ENCODE assay signal across 17 cellular contexts in genomic region chr3:64935995-64936394, GRCh38.
"Had no signal": no experiment of that assay in that cellular context is flagged by ENCODE, and none has a peak within 500 bp of the region (broad histone marks: within the 10 kb centered on the region; RNA-seq: fewer than 3 reads in every experiment).

No MANE protein-coding gene starts in this region.

- DNase-seq: activated T-cell treated with anti-CD3 and anti-CD28 coated beads, Interleukin-2, amount 50 U/mL, for 1 hour; adrenal gland; effector CD8-positive, alpha-beta T cell; gastrocnemius medialis; hypothalamus; left cardiac atrium; mesenchymal stem cell; mucosa of descending colon; nucleus accumbens; posterior cingulate gyrus; retina; stimulated activated CD4-positive, alpha-beta T cell treated with anti-CD3 and anti-CD28 coated beads, Interleukin-2, amount 100 ng/mL, for 48 hours; stimulated activated naive CD4-positive, alpha-beta T cell; T-helper 1 cell; T1000; testis had no signal

- H3K27ac ChIP-seq: cardiac muscle cell, gastrocnemius medialis, testis had no signal

- H3K9me3 ChIP-seq: gastrocnemius medialis, testis had no signal

- H3K27me3 ChIP-seq: adrenal gland, cardiac muscle cell, gastrocnemius medialis, testis had no signal

- H3K4me1 ChIP-seq: testis had no signal

- H3K4me3 ChIP-seq: adrenal gland, cardiac muscle cell, gastrocnemius medialis, mucosa of descending colon, testis had no signal

- H3K36me3 ChIP-seq: adrenal gland, cardiac muscle cell, gastrocnemius medialis had no signal
